25 cellular contexts compared by ENCODE assay signal in the genomic region with DNA sequence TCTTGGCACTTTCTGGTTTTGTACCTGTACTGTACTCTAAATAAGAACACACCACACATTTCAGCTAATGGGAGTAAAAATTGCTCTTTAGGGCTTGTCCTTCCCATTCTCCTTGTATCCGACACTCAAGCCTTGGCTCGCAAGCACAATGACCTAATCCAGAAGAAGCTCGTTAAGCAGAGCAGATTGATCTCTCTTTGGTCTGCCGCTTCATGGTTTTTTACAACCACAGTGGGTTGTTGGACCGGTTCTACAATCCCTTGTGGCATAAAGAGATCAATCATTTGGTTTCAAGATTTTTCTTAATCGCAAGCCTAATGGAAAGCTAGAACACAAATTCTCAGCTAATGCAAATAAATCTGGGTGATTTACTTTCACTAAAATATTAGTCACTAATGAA.
DNase-seq lines count a peak whose midpoint lies in the region; ATAC-seq and TF ChIP-seq lines count a peak whose summit lies in the region.
"Had no signal": no experiment of that assay in that cellular context is flagged by ENCODE, and none has a peak within 500 bp of the region (broad histone marks: within the 10 kb centered on the region; RNA-seq: fewer than 3 reads in every experiment).

No MANE protein-coding gene starts in this region.

- intact Hi-C loops in PC-3 (cut with micrococcal nuclease) = no loop called here

- H3K4me1 ChIP-seq in PC-3 (ENCODE audit: insufficient read depth, low read length) = peaks cover 4% of the 10 kb centered on the region; the same call in 1 of the 2 replicates
- H3K4me1 ChIP-seq: tibial nerve had no signal

- H3K4me2 ChIP-seq in PC-3 (ENCODE audit: low read length) = no peak overlapping the region

- ATAC-seq in PC-3 (no peak), HG02884 (IDR thresholded peaks at IDR 0.05; ENCODE audit: unreplicated experiment) (no peak)
- ATAC-seq: Right ventricle myocardium inferior, WTC11 had no signal

- H3K27ac Mint-ChIP-seq in progenitor cell of endocrine pancreas = peak overlapping the region; percentile 67
- H3K27ac Mint-ChIP-seq: CD8-positive, alpha-beta memory T cell; WTC11 had no signal

- no peaks in the 10 kb centered on the region for H3K9me3 Mint-ChIP-seq in progenitor cell of endocrine pancreas (ENCODE audit: low read depth)
- H3K9me3 Mint-ChIP-seq: WTC11 had no signal

- H3K4me1 Mint-ChIP-seq in progenitor cell of endocrine pancreas (ENCODE audit: low read depth) = peaks cover 18% of the 10 kb centered on the region
- H3K4me1 Mint-ChIP-seq: CD8-positive, alpha-beta memory T cell had no signal

- H3K4me3 ChIP-seq in PC-3 (ENCODE audit: low read length) = no peak overlapping the region
- H3K4me3 ChIP-seq: skin epidermis, tibial nerve had no signal

- H3F3A ChIP-seq in PC-3 (ENCODE audit: low read length, unreplicated experiment) = no peaks in the 10 kb centered on the region

- no peak overlapping the region for H2AFZ ChIP-seq in PC-3 (ENCODE audit: low read length)

- H3K27me3 Mint-ChIP-seq in progenitor cell of endocrine pancreas = no peaks in the 10 kb centered on the region
- H3K27me3 Mint-ChIP-seq: CD8-positive, alpha-beta memory T cell had no signal

- no peak overlapping the region for H3K9ac ChIP-seq in PC-3 (ENCODE audit: low read length)

- no peaks in the 10 kb centered on the region for H3K36me3 ChIP-seq in PC-3 (ENCODE audit: low read depth, low read length)
- H3K36me3 ChIP-seq: tibial nerve had no signal

- H3K36me3 Mint-ChIP-seq in progenitor cell of endocrine pancreas (ENCODE audit: insufficient read depth) = no peaks in the 10 kb centered on the region
- H3K36me3 Mint-ChIP-seq: CD8-positive, alpha-beta memory T cell; WTC11 had no signal

- H4K20me1 ChIP-seq in PC-3 (ENCODE audit: low read length) = no peaks in the 10 kb centered on the region

- POLR2A ChIA-PET in PC-3 (lab: Charles Lee; ENCODE audit: unreplicated experiment) = no interaction called here

- no TSS peak for BruUV-seq in PC-3 (replicated peaks; lab: Mats Ljungman, UMichigan)

- no peaks in the 10 kb centered on the region for H3K9me3 ChIP-seq in PC-3 (ENCODE audit: low read length)
- H3K9me3 ChIP-seq: tibial nerve had no signal

- CTCF ChIA-PET in PC-3 (lab: Charles Lee) = interaction anchor here (0.6 kb wide), 1 partner anchor 271 kb away, joined by 6 read pairs; no protein-coding TSS in a partner anchor

- H3K79me2 ChIP-seq in PC-3 (ENCODE audit: low read length) = no peaks in the 10 kb centered on the region

- TF ChIP-seq CTCF in PC-3 (conservative IDR thresholded peaks at IDR 0.05; ENCODE audit: low read depth, low read length) (no peak), progenitor cell of endocrine pancreas (IDR thresholded peaks at IDR 0.05; ENCODE audit: unreplicated experiment) (no peak)

- peak; percentile 31 for DNase-seq in DMS153 (lab: John Stamatoyannopoulos, UW)
- DNase-seq in DMS153 treated with DMSO at 0.1 percent for 48 hours (lab: John Stamatoyannopoulos, UW; ENCODE audit: unreplicated experiment) = no peak
- peak; percentile 38 for DNase-seq in PC-3
- DNase-seq in iPS-NIHi11 (ENCODE audit: low spot score) = peak; percentile 10
- no peak for DNase-seq in progenitor cell of endocrine pancreas (ENCODE audit: low spot score, unreplicated experiment)
- no peak for DNase-seq in HCEC 1CT
- no peak for DNase-seq in COLO829 (ENCODE audit: low spot score)
- DNase-seq: activated CD4-positive, alpha-beta T cell treated with anti-CD3 and anti-CD28 coated beads, Interleukin-2, amount 50 U/mL, for 4 hours; activated CD8-positive, alpha-beta memory T cell treated with anti-CD3 and anti-CD28 coated beads, Interleukin-2, amount 50 U/mL, for 48 hours; activated gamma-delta T cell; AML-193; CD8-positive, alpha-beta memory T cell; cortex of kidney; head of caudate nucleus; NCI-H1092; NCI-H2081; stimulated activated CD4-positive, alpha-beta T cell treated with anti-CD3 and anti-CD28 coated beads, Interleukin-2, amount 100 ng/mL, for 48 hours; stimulated activated naive CD4-positive, alpha-beta T cell treated with Interleukin-2 at 50 U/mL for 16 hours; T-helper 9 cell had no signal

- H3K4me3 Mint-ChIP-seq in progenitor cell of endocrine pancreas (ENCODE audit: low read depth) = no peak overlapping the region
- H3K4me3 Mint-ChIP-seq: CD8-positive, alpha-beta memory T cell; WTC11 had no signal

- no peaks in the 10 kb centered on the region for H3K9me2 ChIP-seq in PC-3 (replicated peaks; ENCODE audit: low read length)

- no peaks in the 10 kb centered on the region for H3K27me3 ChIP-seq in PC-3 (ENCODE audit: low read length)
- H3K27me3 ChIP-seq: tibial nerve had no signal

- no peak overlapping the region for H3K27ac ChIP-seq in PC-3 (ENCODE audit: low read length)
- H3K27ac ChIP-seq: 22Rv1, skin epidermis, tibial nerve had no signal

Comparison
In these comparisons a context has a peak if more than half of its experiments do, and no peak if none do; other contexts are left out.
1. DNase-seq: peak in DMS153 (single experiment), PC-3 (single experiment) and iPS-NIHi11 (single experiment); none in DMS153 treated with DMSO at 0.1 percent for 48 hours (single experiment), progenitor cell of endocrine pancreas (single experiment), HCEC 1CT (single experiment) and COLO829 (single experiment).